Comparison of ENCODE assay signal across 25 cellular contexts in the genomic region with DNA sequence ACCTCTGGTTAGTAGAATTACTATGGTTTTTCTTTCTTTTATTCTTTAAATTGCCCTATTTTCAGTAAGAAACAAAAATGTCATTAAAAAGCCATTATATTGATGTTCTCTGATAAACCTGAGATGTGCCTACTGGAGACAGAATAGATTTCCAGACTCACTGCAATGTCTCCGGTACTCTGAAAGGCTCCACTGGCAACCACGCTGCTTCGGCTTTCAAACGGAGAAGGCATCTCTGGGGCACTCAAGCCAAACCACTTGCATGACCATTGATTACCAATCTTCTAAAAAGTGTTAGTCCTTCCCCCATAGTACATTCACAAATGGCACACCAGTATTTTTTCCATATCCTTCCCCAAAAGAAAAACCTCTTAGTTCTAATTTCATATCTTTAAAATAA.
DNase-seq lines count a peak whose midpoint lies in the region; ATAC-seq and TF ChIP-seq lines count a peak whose summit lies in the region.
"Had no signal": no experiment of that assay in that cellular context is flagged by ENCODE, and none has a peak within 500 bp of the region (broad histone marks: within the 10 kb centered on the region; RNA-seq: fewer than 3 reads in every experiment).

No MANE protein-coding gene starts in this region.

- H3K4me1 ChIP-seq in heart left ventricle = peaks cover 0 to 74% (median 34%) of the 10 kb centered on the region in 12 donors
- peaks cover 0 to 41% of the 10 kb centered on the region in 2 donors for H3K4me1 ChIP-seq in right atrium auricular region
- no peaks in the 10 kb centered on the region for H3K4me1 ChIP-seq in uterus

- 44 to 62% (median 54%) methylated on average over 4 of the region's 4 CpGs for whole genome bisulfite sequencing in heart left ventricle, 4 donors

- TF ChIP-seq POLR2A in heart left ventricle (IDR thresholded peaks at IDR 0.05) (no peak), uterus (IDR thresholded peaks at IDR 0.05) (no peak)

- H3K36me3 ChIP-seq in heart left ventricle = no peaks in the 10 kb centered on the region
- no peaks in the 10 kb centered on the region for H3K36me3 ChIP-seq in SK-N-MC (ENCODE audit: insufficient read depth, low read length)
- H3K36me3 ChIP-seq in right atrium auricular region = no peaks in the 10 kb centered on the region
- no peaks in the 10 kb centered on the region for H3K36me3 ChIP-seq in uterus
- H3K36me3 ChIP-seq: tibial artery had no signal

- H3K9me3 ChIP-seq in heart left ventricle (no peaks in the 10 kb centered on the region), SK-N-MC (ENCODE audit: low read depth, low read length) (no peaks in the 10 kb centered on the region), right atrium auricular region (no peaks in the 10 kb centered on the region), uterus (no peaks in the 10 kb centered on the region)
- H3K9me3 ChIP-seq: tibial artery had no signal

- TF ChIP-seq CTCF in heart left ventricle (IDR thresholded peaks at IDR 0.05) (no peak), right atrium auricular region (IDR thresholded peaks at IDR 0.05) (no peak), uterus (IDR thresholded peaks at IDR 0.05) (no peak)

- H3K4me3 ChIP-seq in heart left ventricle (peak overlapping the region in 3 of 12 donors; percentile 6 to 25 (median 8)), SK-N-MC (no peak overlapping the region), right atrium auricular region (no peak overlapping the region), uterus (no peak overlapping the region)
- H3K4me3 ChIP-seq: coronary artery, tibial artery had no signal

- intact Hi-C loops in heart left ventricle (cut with DNase I) (loop anchor here in 1 of 10 donors (10.0 kb wide), 1 partner anchor 79 kb away; the partner anchor contains the start of gene CBLB), Right ventricle myocardium inferior (cut with DNase I) (no loop called here), uterus (cut with DNase I; ENCODE audit: low total_unique reads) (no loop called here)

- H3K27me3 ChIP-seq in heart left ventricle (no peaks in the 10 kb centered on the region), right atrium auricular region (no peaks in the 10 kb centered on the region), uterus (no peaks in the 10 kb centered on the region)
- H3K27me3 ChIP-seq: tibial artery had no signal

- H3K27ac ChIP-seq in heart left ventricle = peak overlapping the region in 11 of 12 donors; percentile 3 to 75 (median 48)
- peak overlapping the region; percentile 96 for H3K27ac ChIP-seq in SK-N-MC
- peak overlapping the region; percentile 4 to 54 for H3K27ac ChIP-seq in right atrium auricular region
- no peak overlapping the region for H3K27ac ChIP-seq in uterus
- H3K27ac ChIP-seq: coronary artery, epithelial cell of prostate, tibial artery had no signal

- no peak overlapping the region for H3K9ac ChIP-seq in SK-N-MC (ENCODE audit: insufficient read length)

- DNase-seq in heart left ventricle = peak in 1 of 5 donors; percentile 37
- no peak for DNase-seq in Right ventricle myocardium inferior (ENCODE audit: missing footprints)
- DNase-seq in SK-N-MC (ENCODE audit: low read depth, low spot score) = no peak
- no peak for DNase-seq in right atrium auricular region (ENCODE audit: low spot score)
- no peak for DNase-seq in uterus
- no peak for DNase-seq in D341Med (ENCODE audit: low spot score)
- DNase-seq: activated naive CD8-positive, alpha-beta T cell treated with anti-CD3 and anti-CD28 coated beads for 36 hours; aorta; Calu3; DND-41; effector CD8-positive, alpha-beta T cell; IMR-90; mesendoderm; NCI-H1436 treated with DMSO at 0.1 percent for 48 hours; NCI-H345; NCI-H69; nucleus accumbens; SHP77; stimulated activated CD8-positive, alpha-beta memory T cell treated with anti-CD3 and anti-CD28 coated beads, Interleukin-4, amount 100 ng/mL, for 48 hours; tibial artery had no signal

- peak in 2 of 4 donors; percentile 35 to 54 for ATAC-seq in heart left ventricle
- no peak for ATAC-seq in Right ventricle myocardium inferior
- no peak for ATAC-seq in GM21786 (IDR thresholded peaks at IDR 0.05; ENCODE audit: unreplicated experiment)
- ATAC-seq: left lobe of liver, sciatic nerve had no signal

Comparison
In these comparisons a context has a peak if more than half of its experiments do, and no peak if none do; other contexts are left out.
1. H3K27ac ChIP-seq: peak in heart left ventricle (11 of 12), SK-N-MC (single experiment) and right atrium auricular region (2 of 2); none in uterus (0 of 2).